21 cellular contexts compared by ENCODE assay signal in the genomic region with DNA sequence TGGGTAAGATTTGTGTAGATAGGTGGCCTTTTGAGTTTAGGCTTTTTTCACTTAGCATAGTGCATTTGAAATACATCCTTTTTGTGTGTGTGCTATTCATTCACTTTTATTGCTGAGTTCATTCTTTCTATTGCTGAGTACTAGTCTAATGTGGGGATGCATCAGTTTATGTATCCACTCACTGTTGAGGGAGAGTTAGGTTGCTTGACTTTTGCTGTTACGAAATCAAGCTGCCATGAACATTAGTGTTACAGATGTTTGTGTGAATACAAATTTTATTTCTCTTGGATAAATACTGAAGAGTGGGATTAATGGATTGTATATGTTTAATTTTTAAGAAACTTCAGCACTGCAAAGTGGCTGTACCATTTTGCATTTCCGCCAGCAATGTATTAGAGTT.
"Had no signal": no experiment of that assay in that cellular context is flagged by ENCODE, and none has a peak within 500 bp of the region (broad histone marks: within the 10 kb centered on the region; RNA-seq: fewer than 3 reads in every experiment).

No MANE protein-coding gene starts in this region.

- H3K27ac ChIP-seq: ovary, psoas muscle, stomach, upper lobe of right lung had no signal

- DNase-seq: activated B cell treated with CpG ODN at 0.5 μM for 24 hours; activated CD4-positive, alpha-beta memory T cell treated with anti-CD3 and anti-CD28 coated beads, Interleukin-2, amount 10 ng/mL, durations not matched to agents 7 days and 5 days; activated CD4-positive, alpha-beta T cell treated with anti-CD3 and anti-CD28 coated beads for 4 hours; activated naive CD4-positive, alpha-beta T cell; activated naive CD8-positive, alpha-beta T cell treated with anti-CD3 and anti-CD28 coated beads, Interleukin-2, amount 10 ng/mL, durations not matched to agents 7 days and 5 days; activated T-cell treated with anti-CD3 and anti-CD28 coated beads, Interleukin-2, amount 50 U/mL, for 1 hour; anterior cingulate cortex; cerebellar nuclear complex; cortex of kidney; mesenchymal stem cell; naive thymus-derived CD8-positive, alpha-beta T cell; ovary; psoas muscle; right cardiac atrium; stimulated activated CD4-positive, alpha-beta T cell treated with anti-CD3 and anti-CD28 coated beads, Interleukin-4, amount 100 ng/mL, for 24 hours; stomach; T-cell; upper lobe of right lung had no signal

- FAIRE-seq: endometrium, frontal cortex had no signal

- H3K36me3 ChIP-seq: ovary, stomach, upper lobe of right lung had no signal

- H3K9me3 ChIP-seq: ovary, psoas muscle, stomach, upper lobe of right lung had no signal

- H3K4me3 ChIP-seq: ovary, psoas muscle, smooth muscle cell, stomach, upper lobe of right lung had no signal

- H3K27me3 ChIP-seq: ovary, upper lobe of right lung had no signal

- H3K4me2 ChIP-seq: smooth muscle cell had no signal

- H3K4me1 ChIP-seq: psoas muscle, upper lobe of right lung had no signal
